ENCODE assay signal across 9 cellular contexts in genomic region chr4:87220094-87220831, GRCh38. TPM values are rescaled to one million over a fixed set of nuclear protein-coding genes. Genes with fewer than 3 reads are reported as not detected.
DNase-seq lines count a peak whose midpoint lies in the region; ATAC-seq, FAIRE-seq and TF ChIP-seq lines count a peak whose summit lies in the region.
"Had no signal": no experiment of that assay in that cellular context is flagged by ENCODE, and none has a peak within 500 bp of the region (broad histone marks: within the 10 kb centered on the region; RNA-seq: fewer than 3 reads in every experiment).

Gene KLHL8, minus strand, starts transcription at chr4:87220618. Its CDS starts 25,079 bp downstream, at chr4:87195539.

- no peaks in the 10 kb centered on the region for H3K9me3 ChIP-seq in kidney (ENCODE audit: control insufficient read depth in 1 of 2, low read length in 2 of 2)

- peaks cover 0 to 5% of the 10 kb centered on the region in 2 donors for H3K4me1 ChIP-seq in kidney (ENCODE audit: control insufficient read depth in 1 of 2, insufficient read depth in 1 of 2, low read depth in 1 of 2, low read length in 2 of 2)

- ATAC-seq in GM18870 (IDR thresholded peaks at IDR 0.05; ENCODE audit: unreplicated experiment) (peak; percentile 59), HG03108 (IDR thresholded peaks at IDR 0.05; ENCODE audit: unreplicated experiment) (peak; percentile 90)

- intact Hi-C loops in kidney (cut with DNase I): no loop called here

- no peak for FAIRE-seq in kidney (lab: Jason Lieb, UNC)
- FAIRE-seq: TTC549 had no signal

- TF ChIP-seq CTCF in kidney (IDR thresholded peaks at IDR 0.05; ENCODE audit: borderline replicate concordance, extremely low read depth, insufficient read depth): no peak

- DNase-seq in AG08396 (ENCODE audit: low spot score) (peak; percentile 97), NCI-H2196 treated with DMSO at 0.1 percent for 48 hours (lab: John Stamatoyannopoulos, UW; ENCODE audit: unreplicated experiment) (peak; percentile 33), cerebellar cortex (ENCODE audit: low spot score) (peak; percentile 86), kidney (peak; percentile 95)
- DNase-seq in activated CD4-positive, CD25-positive, alpha-beta regulatory T cell treated with anti-CD3 and anti-CD28 coated beads, Interleukin-2, amount 50 U/mL, for 72 hours: peak; percentile 89
- DNase-seq in stimulated activated CD4-positive, alpha-beta T cell treated with anti-CD3 and anti-CD28 coated beads, Interleukin-15, amount 100 ng/mL, for 48 hours (ENCODE audit: low read depth in 2 of 2): peak; percentile 67 to 82

- H3K9ac ChIP-seq in kidney (ENCODE audit: low read length in 2 of 2): peak within 1 kb of the TSS; percentile 91 to 96

- H3K27ac ChIP-seq in kidney (ENCODE audit: low read depth in 2 of 2, low read length in 2 of 2): peak within 1 kb of the TSS; percentile 92 to 95

- H3K36me3 ChIP-seq in kidney (ENCODE audit: control insufficient read depth in 1 of 2, insufficient read depth in 2 of 2, low read length in 2 of 2): no peaks in the 10 kb centered on the region

- H3K4me3 ChIP-seq in kidney (ENCODE audit: low read length in 2 of 2): peak within 1 kb of the TSS; percentile 93 to 95

RNA-seq across cellular contexts. Expression of gene KLHL8, which starts in this region (rescaled TPM):
- total RNA-seq in kidney: 14.6 TPM
- polyA plus RNA-seq in kidney (ENCODE audit: insufficient read depth, low read depth, low replicate concordance): 5.9 TPM

Comparison
In these comparisons a context has a peak if more than half of its experiments do, and no peak if none do; other contexts are left out.
1. Peak in every context shown above with its lines: DNase-seq, ATAC-seq, H3K4me3 ChIP-seq and H3K27ac ChIP-seq.
2. DNase-seq: peak in every context shown above with its lines; median percentile 97 in AG08396; 95 in kidney; 89 in activated CD4-positive, CD25-positive, alpha-beta regulatory T cell treated with anti-CD3 and anti-CD28 coated beads, Interleukin-2, amount 50 U/mL, for 72 hours; 86 in cerebellar cortex; 74 in stimulated activated CD4-positive, alpha-beta T cell treated with anti-CD3 and anti-CD28 coated beads, Interleukin-15, amount 100 ng/mL, for 48 hours; 33 in NCI-H2196 treated with DMSO at 0.1 percent for 48 hours.